ENCODE assay signal across 20 cellular contexts in the genomic region with DNA sequence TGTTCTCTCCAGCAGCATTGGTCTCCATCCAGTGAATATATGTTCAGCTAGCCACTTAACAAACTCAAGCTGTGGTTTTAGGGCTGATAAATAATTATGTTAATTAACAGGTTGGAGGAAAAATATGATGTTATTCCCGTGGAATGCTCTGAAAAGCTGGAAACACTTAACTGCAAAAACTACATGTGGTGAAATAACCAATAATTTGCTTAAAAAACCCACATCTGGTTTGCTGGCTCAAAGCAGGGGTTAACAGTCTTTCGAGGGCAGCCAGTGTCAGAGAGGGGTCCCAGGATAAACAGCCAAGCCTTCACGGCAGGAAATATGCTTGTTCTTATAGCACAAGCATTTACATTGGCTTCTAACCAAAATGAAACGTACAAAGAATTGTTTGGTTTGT.
DNase-seq lines count a peak whose midpoint lies in the region; ATAC-seq and TF ChIP-seq lines count a peak whose summit lies in the region.
"Had no signal": no experiment of that assay in that cellular context is flagged by ENCODE, and none has a peak within 500 bp of the region (broad histone marks: within the 10 kb centered on the region; RNA-seq: fewer than 3 reads in every experiment).

No MANE protein-coding gene starts in this region.

- H3K4me1 ChIP-seq in SK-N-SH (ENCODE audit: control insufficient read depth in 1 of 2, insufficient read depth in 2 of 2, low read depth in 1 of 2, low read length in 1 of 2): peaks cover 2 to 10% of the 10 kb centered on the region in 2 experiments; a peak in 2 of 4 replicates
- no peaks in the 10 kb centered on the region for H3K4me1 ChIP-seq in fibroblast of lung (ENCODE audit: control insufficient read depth, extremely low read depth, insufficient read depth, low read length)
- no peaks in the 10 kb centered on the region for H3K4me1 ChIP-seq in left ventricle myocardium inferior
- H3K4me1 ChIP-seq: colonic mucosa, prostate gland had no signal

- 0 out of 4 replicates have a peak, but pooled peaks of 1 of the 2 experiments have one; percentile 21 for TF ChIP-seq EP300 in SK-N-SH (IDR thresholded peaks at IDR 0.05; ENCODE audit: borderline replicate concordance in 1 of 2, low read depth in 1 of 2, low read length in 1 of 2)

- no peak for TF ChIP-seq RAD21 in SK-N-SH (IDR thresholded peaks at IDR 0.05; ENCODE audit: low read length)

- H3K9ac ChIP-seq in SK-N-SH: no peak overlapping the region
- H3K9ac ChIP-seq in fibroblast of lung (ENCODE audit: insufficient read depth, low read length): no peak overlapping the region

- H3K27ac ChIP-seq in SK-N-SH (ENCODE audit: low read depth in 2 of 2, low read length in 1 of 2) (peak overlapping the region; percentile 6 to 55; a peak in 2 of 4 replicates), fibroblast of lung (ENCODE audit: insufficient read depth, low read length) (no peak overlapping the region), left ventricle myocardium inferior (replicated peaks) (no peak overlapping the region)
- H3K27ac ChIP-seq: colonic mucosa, prostate gland had no signal

- H3K79me2 ChIP-seq in SK-N-SH (ENCODE audit: insufficient read depth): no peaks in the 10 kb centered on the region
- H3K79me2 ChIP-seq in fibroblast of lung (ENCODE audit: control insufficient read depth, insufficient read depth, low read length): no peaks in the 10 kb centered on the region

- 11% methylated on average over 4 of the region's 4 CpGs for WGBS in SK-N-SH (ENCODE audit: low lambda C conversion rate)

- intact Hi-C loops in left ventricle myocardium inferior (cut with micrococcal nuclease): no loop called here

- no peaks in the 10 kb centered on the region for H4K20me1 ChIP-seq in SK-N-SH (ENCODE audit: insufficient read depth)
- H4K20me1 ChIP-seq in fibroblast of lung (ENCODE audit: control insufficient read depth, extremely low read depth, insufficient read depth, low read length): no peaks in the 10 kb centered on the region

- no peaks in the 10 kb centered on the region for H3K9me2 ChIP-seq in SK-N-SH

- H3K4me2 ChIP-seq in SK-N-SH: peak overlapping the region; percentile 46; the same call in 1 of the 2 replicates
- H3K4me2 ChIP-seq in fibroblast of lung (ENCODE audit: extremely low read depth, insufficient read depth, low read length): no peak overlapping the region

- POLR2A ChIA-PET in SK-N-SH (lab: Yijun Ruan, JAX): no interaction called here

- H3K36me3 ChIP-seq in SK-N-SH (replicated peaks in 1 of 2; ENCODE audit: control insufficient read depth in 1 of 2, insufficient read depth in 2 of 2, low read length in 1 of 2) (no peaks in the 10 kb centered on the region), fibroblast of lung (ENCODE audit: control insufficient read depth, insufficient read depth, low read length) (no peaks in the 10 kb centered on the region), left ventricle myocardium inferior (no peaks in the 10 kb centered on the region)
- H3K36me3 ChIP-seq: colonic mucosa, prostate gland had no signal

- no peak for ATAC-seq in GM19463 (IDR thresholded peaks at IDR 0.05; ENCODE audit: unreplicated experiment)
- no peak for ATAC-seq in GM21717 (IDR thresholded peaks at IDR 0.05; ENCODE audit: unreplicated experiment)
- ATAC-seq: left cardiac atrium had no signal

- H3K9me3 ChIP-seq in SK-N-SH: no peaks in the 10 kb centered on the region
- no peaks in the 10 kb centered on the region for H3K9me3 ChIP-seq in fibroblast of lung (ENCODE audit: control insufficient read depth, insufficient read depth, low read depth, low read length)
- H3K9me3 ChIP-seq in left ventricle myocardium inferior (replicated peaks): no peaks in the 10 kb centered on the region
- H3K9me3 ChIP-seq: colonic mucosa, prostate gland had no signal

- H2AFZ ChIP-seq in SK-N-SH (ENCODE audit: low read depth): no peak overlapping the region
- H2AFZ ChIP-seq in fibroblast of lung (ENCODE audit: low read length): no peak overlapping the region

- DNase-seq in EH (ENCODE audit: low read depth) (peak; percentile 92), SK-N-SH (no peak), fibroblast of lung (ENCODE audit: low read depth in 2 of 2) (peak; percentile 77 to 90), skeletal muscle cell (ENCODE audit: low read depth) (peak; percentile 75), left ventricle myocardium inferior (no peak), MV-4-11 (lab: John Stamatoyannopoulos, UW) (no peak)
- DNase-seq: activated CD4-positive, alpha-beta T cell treated with anti-CD3 and anti-CD28 coated beads, Interleukin-2, amount 50 U/mL, for 1 hour; activated CD8-positive, alpha-beta memory T cell treated with anti-CD3 and anti-CD28 coated beads, Interleukin-2, amount 50 U/mL, for 48 hours; activated effector memory CD4-positive, alpha-beta T cell treated with Interleukin-2 at 50 U/mL for 16 hours; colonic mucosa; DND-41; Kasumi-1; left cardiac atrium; NCI-H1105; NCI-H526; stimulated activated CD4-positive, alpha-beta T cell treated with anti-CD3 and anti-CD28 coated beads, Interleukin-12 subunit alpha, Interleukin-12 subunit beta, amount 100 ng/mL, for 4 hours; T-helper 1 cell had no signal

- H3K27me3 ChIP-seq in SK-N-SH (ENCODE audit: insufficient read depth) (no peaks in the 10 kb centered on the region), fibroblast of lung (ENCODE audit: control insufficient read depth, insufficient read depth, low read length) (no peaks in the 10 kb centered on the region), left ventricle myocardium inferior (ENCODE audit: low read depth) (peaks cover 24% of the 10 kb centered on the region)
- H3K27me3 ChIP-seq: colonic mucosa had no signal

- CTCF ChIA-PET in SK-N-SH (lab: Yijun Ruan, JAX): no interaction called here

- TF ChIP-seq CTCF in SK-N-SH (IDR thresholded peaks at IDR 0.05): no peak
- TF ChIP-seq CTCF in fibroblast of lung (conservative IDR thresholded peaks at IDR 0.05 in 1 of 2, IDR thresholded peaks at IDR 0.05 in 1 of 2; ENCODE audit: low read depth in 1 of 2, low read length in 2 of 2): no peak
- no peak for TF ChIP-seq CTCF in left ventricle myocardium inferior (IDR thresholded peaks at IDR 0.05; ENCODE audit: borderline replicate concordance)

- peaks cover 4% of the 10 kb centered on the region for H3F3A ChIP-seq in SK-N-SH (replicated peaks; ENCODE audit: insufficient read depth)

- H3K4me3 ChIP-seq in SK-N-SH (ENCODE audit: low read depth in 2 of 2, low read length in 1 of 2) (no peak overlapping the region), fibroblast of lung (replicated peaks in 1 of 4; ENCODE audit: control extremely low read depth in 1 of 4, insufficient read depth in 1 of 4, low read depth in 3 of 4, low read length in 4 of 4) (no peak overlapping the region), skeletal muscle cell (ENCODE audit: low read depth, low read length) (no peak overlapping the region), left ventricle myocardium inferior (no peak overlapping the region)
- H3K4me3 ChIP-seq: colonic mucosa, prostate gland had no signal

TF ChIP-seq in SK-N-SH, 30 proteins besides CTCF, POLR2A, EP300 and RAD21:
- TF ChIP-seq TEAD4 (IDR thresholded peaks at IDR 0.05; ENCODE audit: borderline replicate concordance, insufficient read depth) (no peak), TCF12 (IDR thresholded peaks at IDR 0.05) (peak; percentile 75)

Comparison
In these comparisons a context has a peak if more than half of its experiments do, and no peak if none do; other contexts are left out.
1. DNase-seq: peak in EH (single experiment), fibroblast of lung (2 of 2) and skeletal muscle cell (single experiment); none in SK-N-SH (single experiment), left ventricle myocardium inferior (single experiment) and MV-4-11 (single experiment).
2. H3K27ac ChIP-seq: peak in SK-N-SH (2 of 2); none in fibroblast of lung (single experiment) and left ventricle myocardium inferior (single experiment).